Comparison of ENCODE assay signal across 8 cellular contexts in genomic region chr1:161440312-161440894, GRCh38.
DNase-seq lines count a peak whose midpoint lies in the region; ATAC-seq and TF ChIP-seq lines count a peak whose summit lies in the region.

No MANE protein-coding gene starts in this region.

- intact Hi-C loops in activated CD4-positive, alpha-beta memory T cell treated with anti-CD3 and anti-CD28 coated beads for 36 hours (cut with micrococcal nuclease), result loop anchor here (10.0 kb wide), 1 partner anchor 46 kb away; no protein-coding TSS in a partner anchor
- intact Hi-C loops in transverse colon (cut with DNase I; ENCODE audit: low total_unique reads), result no loop called here

- 0% methylated on average over 22 of the region's 61 CpGs; no CpG with 5 or more reads in 1 of the 2 donors for WGBS in transverse colon (ENCODE audit: low coverage in 1 of 2), 2 donors

- peak overlapping the region in 2 of 4 donors; percentile 14 to 26 for H3K27ac ChIP-seq in transverse colon

- H3K27me3 ChIP-seq in transverse colon, result peaks cover 52% of the 10 kb centered on the region

- peaks cover 30% of the 10 kb centered on the region for H3K27me3 Mint-ChIP-seq in activated CD4-positive, alpha-beta memory T cell treated with anti-CD3 and anti-CD28 coated beads for 36 hours
- H3K27me3 Mint-ChIP-seq in nephron (ENCODE audit: low read depth), result peaks cover 62% of the 10 kb centered on the region

- no peaks in the 10 kb centered on the region for H3K36me3 ChIP-seq in transverse colon

- TF ChIP-seq CTCF in nephron (IDR thresholded peaks at IDR 0.05; ENCODE audit: unreplicated experiment in 3 of 3) (peak in 2 of 3 experiments; percentile 36 to 51), transverse colon (IDR thresholded peaks at IDR 0.05) (peak; percentile 36 to 59 (median 54))

- no peaks in the 10 kb centered on the region for H3K9me3 ChIP-seq in transverse colon

- peaks cover 12% of the 10 kb centered on the region for H3K4me1 Mint-ChIP-seq in activated CD4-positive, alpha-beta memory T cell treated with anti-CD3 and anti-CD28 coated beads for 36 hours (ENCODE audit: low read depth)
- H3K4me1 Mint-ChIP-seq in nephron, result peaks cover 9% of the 10 kb centered on the region

- in situ Hi-C loops in transverse colon (cut with MboI; ENCODE audit: low pct_ligation_motif_present in 1 of 4, low pct_unique_long_range_greater_than_20kb in 1 of 4, low sequenced_read_pairs in 3 of 4), result no loop called here

- H3K27ac Mint-ChIP-seq in activated CD4-positive, alpha-beta memory T cell treated with anti-CD3 and anti-CD28 coated beads for 36 hours, result peak overlapping the region; percentile 84
- no peak overlapping the region for H3K27ac Mint-ChIP-seq in nephron

- peak; percentile 73 for DNase-seq in GM03348 (ENCODE audit: low spot score)
- DNase-seq in HS-27A (ENCODE audit: low read depth), result peak; percentile 51
- DNase-seq in activated CD4-positive, alpha-beta memory T cell treated with anti-CD3 and anti-CD28 coated beads for 36 hours, result peak; percentile 81
- peak; percentile 68 for DNase-seq in transverse colon
- no peak for DNase-seq in NCI-H2196 treated with DMSO at 0.1 percent for 48 hours (lab: John Stamatoyannopoulos, UW; ENCODE audit: unreplicated experiment)

- peak overlapping the region; percentile 85 for H3K4me3 Mint-ChIP-seq in activated CD4-positive, alpha-beta memory T cell treated with anti-CD3 and anti-CD28 coated beads for 36 hours
- peak overlapping the region; percentile 88 to 89 (median 88) for H3K4me3 Mint-ChIP-seq in nephron

- H3K9me3 Mint-ChIP-seq in activated CD4-positive, alpha-beta memory T cell treated with anti-CD3 and anti-CD28 coated beads for 36 hours, result no peaks in the 10 kb centered on the region
- H3K9me3 Mint-ChIP-seq in nephron, result peaks cover 6% of the 10 kb centered on the region

- POLR2A ChIA-PET in activated CD4-positive, alpha-beta memory T cell treated with anti-CD3 and anti-CD28 coated beads for 36 hours (lab: Charles Lee), result interaction anchor here (0.7 kb wide), 1 partner anchor 30 kb away, joined by 4 read pairs; no protein-coding TSS in a partner anchor

- peak; percentile 49 for ATAC-seq in esophagus mucosa
- no peak for ATAC-seq in HG02623 (IDR thresholded peaks at IDR 0.05; ENCODE audit: unreplicated experiment)

- CTCF ChIA-PET in activated CD4-positive, alpha-beta memory T cell treated with anti-CD3 and anti-CD28 coated beads for 36 hours (lab: Charles Lee), result interaction anchor here (0.7 to 2.0 kb wide), 15 partner anchors 12 to 258 kb away, joined by 3 to 24 read pairs (median 4); partner anchors contain the start of gene TOMM40L

- H3K4me3 ChIP-seq in transverse colon, result peak overlapping the region; percentile 22 to 71 (median 46)

- no peaks in the 10 kb centered on the region for H3K36me3 Mint-ChIP-seq in activated CD4-positive, alpha-beta memory T cell treated with anti-CD3 and anti-CD28 coated beads for 36 hours
- H3K36me3 Mint-ChIP-seq in nephron (ENCODE audit: low read depth), result peaks cover 4% of the 10 kb centered on the region

- TF ChIP-seq EP300 in transverse colon (IDR thresholded peaks at IDR 0.05; ENCODE audit: low read depth), result no peak

- H3K4me1 ChIP-seq in transverse colon, result peaks cover 4 to 9% (median 5%) of the 10 kb centered on the region in 4 donors

- no peak for TF ChIP-seq POLR2A in transverse colon (IDR thresholded peaks at IDR 0.05)
